ENCODE assay signal across 2 cellular contexts in genomic region chr10:91742189-91742588, GRCh38.
A peak's percentile ranks its signal among the peaks of the same experiment; 100 is the strongest.
TF ChIP-seq lines count a peak whose summit lies in the region.

No MANE protein-coding gene starts in this region.

TF ChIP-seq in liver, 16 proteins besides CTCF, POLR2A, EP300 and RAD21 (continued from another document):
- TF ChIP-seq REST (IDR thresholded peaks at IDR 0.05) (peak; percentile 50), HNF4G (IDR thresholded peaks at IDR 0.05) (no peak), HNF4A (conservative IDR thresholded peaks at IDR 0.05) (peak; percentile 84 to 90), ATF3 (IDR thresholded peaks at IDR 0.05) (peak; percentile 53), RXRA (IDR thresholded peaks at IDR 0.05) (peak; percentile 66 to 69), YY1 (IDR thresholded peaks at IDR 0.05) (no peak), FOXA2 (IDR thresholded peaks at IDR 0.05) (peak; percentile 66), GABPA (IDR thresholded peaks at IDR 0.05 in 1 of 2, conservative IDR thresholded peaks at IDR 0.05 in 1 of 2) (no peak), ZBTB33 (IDR thresholded peaks at IDR 0.05) (peak; percentile 29), EGR1 (IDR thresholded peaks at IDR 0.05; ENCODE audit: low read depth in 2 of 2) (no peak)
TF ChIP-seq in liver: peak in this region for 8.

TF ChIP-seq in HepG2, 621 proteins besides CTCF, POLR2A, EP300 and RAD21 (continued from another document):
- TF ChIP-seq, protein P1, sequence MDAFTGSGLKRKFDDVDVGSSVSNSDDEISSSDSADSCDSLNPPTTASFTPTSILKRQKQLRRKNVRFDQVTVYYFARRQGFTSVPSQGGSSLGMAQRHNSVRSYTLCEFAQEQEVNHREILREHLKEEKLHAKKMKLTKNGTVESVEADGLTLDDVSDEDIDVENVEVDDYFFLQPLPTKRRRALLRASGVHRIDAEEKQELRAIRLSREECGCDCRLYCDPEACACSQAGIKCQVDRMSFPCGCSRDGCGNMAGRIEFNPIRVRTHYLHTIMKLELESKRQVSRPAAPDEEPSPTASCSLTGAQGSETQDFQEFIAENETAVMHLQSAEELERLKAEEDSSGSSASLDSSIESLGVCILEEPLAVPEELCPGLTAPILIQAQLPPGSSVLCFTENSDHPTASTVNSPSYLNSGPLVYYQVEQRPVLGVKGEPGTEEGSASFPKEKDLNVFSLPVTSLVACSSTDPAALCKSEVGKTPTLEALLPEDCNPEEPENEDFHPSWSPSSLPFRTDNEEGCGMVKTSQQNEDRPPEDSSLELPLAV (CRISPR knock-in tag; conservative IDR thresholded peaks at IDR 0.05; ENCODE audit: low read depth), result no peak
- TF ChIP-seq ARNTL (CRISPR knock-in tag; IDR thresholded peaks at IDR 0.05), result no peak
- TF ChIP-seq, protein P2, sequence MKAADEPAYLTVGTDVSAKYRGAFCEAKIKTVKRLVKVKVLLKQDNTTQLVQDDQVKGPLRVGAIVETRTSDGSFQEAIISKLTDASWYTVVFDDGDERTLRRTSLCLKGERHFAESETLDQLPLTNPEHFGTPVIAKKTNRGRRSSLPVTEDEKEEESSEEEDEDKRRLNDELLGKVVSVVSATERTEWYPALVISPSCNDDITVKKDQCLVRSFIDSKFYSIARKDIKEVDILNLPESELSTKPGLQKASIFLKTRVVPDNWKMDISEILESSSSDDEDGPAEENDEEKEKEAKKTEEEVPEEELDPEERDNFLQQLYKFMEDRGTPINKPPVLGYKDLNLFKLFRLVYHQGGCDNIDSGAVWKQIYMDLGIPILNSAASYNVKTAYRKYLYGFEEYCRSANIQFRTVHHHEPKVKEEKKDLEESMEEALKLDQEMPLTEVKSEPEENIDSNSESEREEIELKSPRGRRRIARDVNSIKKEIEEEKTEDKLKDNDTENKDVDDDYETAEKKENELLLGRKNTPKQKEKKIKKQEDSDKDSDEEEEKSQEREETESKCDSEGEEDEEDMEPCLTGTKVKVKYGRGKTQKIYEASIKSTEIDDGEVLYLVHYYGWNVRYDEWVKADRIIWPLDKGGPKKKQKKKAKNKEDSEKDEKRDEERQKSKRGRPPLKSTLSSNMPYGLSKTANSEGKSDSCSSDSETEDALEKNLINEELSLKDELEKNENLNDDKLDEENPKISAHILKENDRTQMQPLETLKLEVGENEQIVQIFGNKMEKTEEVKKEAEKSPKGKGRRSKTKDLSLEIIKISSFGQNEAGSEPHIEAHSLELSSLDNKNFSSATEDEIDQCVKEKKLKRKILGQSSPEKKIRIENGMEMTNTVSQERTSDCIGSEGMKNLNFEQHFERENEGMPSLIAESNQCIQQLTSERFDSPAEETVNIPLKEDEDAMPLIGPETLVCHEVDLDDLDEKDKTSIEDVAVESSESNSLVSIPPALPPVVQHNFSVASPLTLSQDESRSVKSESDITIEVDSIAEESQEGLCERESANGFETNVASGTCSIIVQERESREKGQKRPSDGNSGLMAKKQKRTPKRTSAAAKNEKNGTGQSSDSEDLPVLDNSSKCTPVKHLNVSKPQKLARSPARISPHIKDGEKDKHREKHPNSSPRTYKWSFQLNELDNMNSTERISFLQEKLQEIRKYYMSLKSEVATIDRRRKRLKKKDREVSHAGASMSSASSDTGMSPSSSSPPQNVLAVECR (CRISPR knock-in tag; IDR thresholded peaks at IDR 0.05; ENCODE audit: borderline replicate concordance), result no peak
- no peak for TF ChIP-seq KDM5A (IDR thresholded peaks at IDR 0.05; ENCODE audit: borderline replicate concordance, low read length)
- TF ChIP-seq SP2 (CRISPR knock-in tag; IDR thresholded peaks at IDR 0.05), result no peak
- TF ChIP-seq, protein P3, sequence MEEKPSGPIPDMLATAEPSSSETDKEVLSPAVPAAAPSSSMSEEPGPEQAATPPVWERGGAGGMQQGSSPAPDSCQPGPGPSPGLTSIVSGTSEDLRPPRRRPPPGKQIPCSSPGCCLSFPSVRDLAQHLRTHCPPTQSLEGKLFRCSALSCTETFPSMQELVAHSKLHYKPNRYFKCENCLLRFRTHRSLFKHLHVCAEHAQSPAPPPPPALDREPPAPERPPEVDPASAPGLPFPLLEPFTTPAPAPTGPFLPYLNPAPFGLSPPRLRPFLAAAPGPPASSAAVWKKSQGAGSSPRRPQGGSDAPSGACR (CRISPR knock-in tag; IDR thresholded peaks at IDR 0.05), result no peak
- no peak for TF ChIP-seq ZNF850 (CRISPR knock-in tag; conservative IDR thresholded peaks at IDR 0.05)
- no peak for TF ChIP-seq ZNF234 (CRISPR knock-in tag; conservative IDR thresholded peaks at IDR 0.05)
- no peak for TF ChIP-seq NR2F6 (IDR thresholded peaks at IDR 0.05)
- TF ChIP-seq NR2F6 (CRISPR knock-in tag; IDR thresholded peaks at IDR 0.05), result no peak
- no peak for TF ChIP-seq NCOA1 (CRISPR knock-in tag; IDR thresholded peaks at IDR 0.05)
- no peak for TF ChIP-seq KLF6 (CRISPR knock-in tag; IDR thresholded peaks at IDR 0.05)
